Comparison of ENCODE assay signal across 19 cellular contexts in the genomic region with DNA sequence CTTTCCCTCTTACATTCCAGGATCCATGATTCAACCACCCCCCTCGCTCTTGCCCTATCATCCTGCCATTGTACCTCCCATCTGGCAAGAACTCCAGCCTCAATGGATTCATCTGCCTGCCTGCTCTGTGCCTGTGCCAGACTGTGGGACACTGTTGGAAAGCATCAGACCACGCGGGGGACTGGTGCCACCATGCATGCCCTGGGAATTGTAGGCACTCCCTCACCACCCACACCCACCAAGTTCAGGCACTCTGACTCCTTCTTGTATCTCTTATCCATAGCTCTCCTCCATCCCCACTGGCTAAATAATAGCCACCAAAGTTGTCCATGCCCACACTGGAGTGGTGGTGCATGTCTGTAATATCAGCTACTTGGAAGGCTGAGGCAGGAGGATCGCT.
DNase-seq lines count a peak whose midpoint lies in the region; ATAC-seq, FAIRE-seq and TF ChIP-seq lines count a peak whose summit lies in the region.
"Had no signal": no experiment of that assay in that cellular context is flagged by ENCODE, and none has a peak within 500 bp of the region (broad histone marks: within the 10 kb centered on the region; RNA-seq: fewer than 3 reads in every experiment).

No MANE protein-coding gene starts in this region.

- peaks cover 18% of the 10 kb centered on the region for H3K27me3 Mint-ChIP-seq in endodermal cell (ENCODE audit: insufficient read depth)
- H3K27me3 Mint-ChIP-seq in type B pancreatic cell = peaks cover 33% of the 10 kb centered on the region

- ATAC-seq in right lobe of liver = no peak
- no peak for ATAC-seq in HepG2
- no peak for ATAC-seq in omental fat pad (ENCODE audit: low FRiP score)
- ATAC-seq: PC-3 had no signal

- H3K4me3 Mint-ChIP-seq in endodermal cell (no peak overlapping the region), type B pancreatic cell (no peak overlapping the region)

- H2AFZ ChIP-seq in HepG2 (ENCODE audit: low read length) = no peak overlapping the region

- H3K36me3 ChIP-seq in right lobe of liver (no peaks in the 10 kb centered on the region), HepG2 (replicated peaks in 1 of 2; ENCODE audit: control insufficient read depth in 1 of 2, insufficient read depth in 2 of 2, low read length in 2 of 2) (no peaks in the 10 kb centered on the region), endodermal cell (ENCODE audit: control insufficient read depth, insufficient read depth, low read length) (no peaks in the 10 kb centered on the region), testis (ENCODE audit: low read depth, missing control alignments) (no peaks in the 10 kb centered on the region)

- no peak for TF ChIP-seq CTCF in right lobe of liver (IDR thresholded peaks at IDR 0.05)
- TF ChIP-seq CTCF in HepG2 (CRISPR knock-in tag; IDR thresholded peaks at IDR 0.05) = no peak
- TF ChIP-seq CTCF in endodermal cell (conservative IDR thresholded peaks at IDR 0.05) = no peak
- no peak for TF ChIP-seq CTCF in omental fat pad (IDR thresholded peaks at IDR 0.05)
- TF ChIP-seq CTCF in type B pancreatic cell (conservative IDR thresholded peaks at IDR 0.05) = no peak
- no peak for TF ChIP-seq CTCF in testis (IDR thresholded peaks at IDR 0.05)

- no peak overlapping the region for H3K4me2 ChIP-seq in HepG2 (ENCODE audit: low read depth, low read length)

- H3K4me3 ChIP-seq in right lobe of liver = no peak overlapping the region
- no peak overlapping the region for H3K4me3 ChIP-seq in HepG2 (replicated peaks in 1 of 3; ENCODE audit: insufficient read depth in 1 of 3, low read depth in 2 of 3, low read length in 3 of 3)
- no peak overlapping the region for H3K4me3 ChIP-seq in endodermal cell (ENCODE audit: low read length)
- no peak overlapping the region for H3K4me3 ChIP-seq in testis

- no peaks in the 10 kb centered on the region for H4K20me1 ChIP-seq in HepG2 (ENCODE audit: insufficient read depth, low read length)

- no peaks in the 10 kb centered on the region for H3K9me3 ChIP-seq in right lobe of liver
- H3K9me3 ChIP-seq in HepG2 (ENCODE audit: low read length) = no peaks in the 10 kb centered on the region
- H3K9me3 ChIP-seq in endodermal cell (ENCODE audit: control insufficient read depth, low read length) = no peaks in the 10 kb centered on the region
- no peaks in the 10 kb centered on the region for H3K9me3 ChIP-seq in testis

- H3K27ac ChIP-seq in right lobe of liver (no peak overlapping the region), HepG2 (ENCODE audit: extremely low read length, insufficient read depth, low read length) (no peak overlapping the region), endodermal cell (ENCODE audit: low read depth, low read length) (no peak overlapping the region), testis (no peak overlapping the region)
- H3K27ac ChIP-seq: HL-60 had no signal

- H3K4me1 ChIP-seq in right lobe of liver (no peaks in the 10 kb centered on the region), HepG2 (ENCODE audit: insufficient read depth, low read length) (no peaks in the 10 kb centered on the region), endodermal cell (ENCODE audit: control insufficient read depth, insufficient read depth, low read length) (no peaks in the 10 kb centered on the region), testis (no peaks in the 10 kb centered on the region)

- no peak for TF ChIP-seq POLR2A in right lobe of liver (IDR thresholded peaks at IDR 0.05)
- no peak for TF ChIP-seq POLR2A in HepG2 (IDR thresholded peaks at IDR 0.05; ENCODE audit: insufficient read depth in 1 of 2, low read depth in 2 of 2, low read length in 2 of 2)
- TF ChIP-seq POLR2A in testis (IDR thresholded peaks at IDR 0.05) = no peak

- no TSS peak for BruUV-seq in HepG2 (replicated peaks; lab: Mats Ljungman, UMichigan)

- H3K9me3 Mint-ChIP-seq in endodermal cell = no peaks in the 10 kb centered on the region
- H3K9me3 Mint-ChIP-seq in type B pancreatic cell = no peaks in the 10 kb centered on the region

- no peaks in the 10 kb centered on the region for H3K79me2 ChIP-seq in HepG2 (ENCODE audit: insufficient read depth, low read length)

- POLR2A ChIA-PET in HepG2 (lab: Yijun Ruan, JAX) = no interaction called here

- CTCF ChIA-PET in HepG2 (lab: Yijun Ruan, JAX; ENCODE audit: low intra/inter-chr PET ratio, low total read pairs) = no interaction called here

- intact Hi-C loops in right lobe of liver (cut with DNase I) (no loop called here), HepG2 (cut with micrococcal nuclease; ENCODE audit: unreplicated experiment) (no loop called here), testis (cut with DNase I; ENCODE audit: low total_unique reads) (no loop called here)

- in situ Hi-C loops in HepG2 (cut with HindIII; ENCODE audit: extremely low pct_ligation_motif_present, low pct_unique_long_range_greater_than_20kb) = no loop called here

- DNase-seq in right lobe of liver (peak; percentile 1 to 23 (median 21)), HepG2 (ENCODE audit: low spot score) (no peak), endodermal cell (peak; percentile 13), omental fat pad (ENCODE audit: low spot score) (peak; percentile 3), type B pancreatic cell (ENCODE audit: extremely low spot score, unreplicated experiment) (peak; percentile 37), testis (no peak), NCI-H1694 (lab: John Stamatoyannopoulos, UW) (no peak), D341Med (ENCODE audit: low spot score) (no peak)
- DNase-seq: ACHN, C1 segment of cervical spinal cord, DMS79, GOT3, IMR-90, NCI-H1417, NCI-H187 treated with DMSO at 0.1 percent for 48 hours, NCI-H526, PC-3 had no signal

- 77% methylated on average over 4 of the region's 4 CpGs for WGBS in right lobe of liver (ENCODE audit: insufficient coverage, low coverage, low lambda C conversion rate, missing lambda C conversion rate)
- 3% methylated on average over 4 of the region's 4 CpGs for WGBS in HepG2 (ENCODE audit: low lambda C conversion rate)
- WGBS in endodermal cell (ENCODE audit: insufficient coverage in 1 of 2, insufficient read length in 1 of 2), 2 experiments = 90 to 100% methylated on average over 2 to 4 of the region's 4 CpGs
- WGBS in testis, 2 donors = 92 to 94% methylated on average over 4 of the region's 4 CpGs

- TF ChIP-seq EP300 in HepG2 (IDR thresholded peaks at IDR 0.05; ENCODE audit: low read depth in 2 of 2, low read length in 2 of 2) = no peak
- no peak for TF ChIP-seq EP300 in HepG2 (CRISPR knock-in tag; IDR thresholded peaks at IDR 0.05; ENCODE audit: borderline replicate concordance)

- H3K27me3 ChIP-seq in right lobe of liver = no peaks in the 10 kb centered on the region
- H3K27me3 ChIP-seq in HepG2 (ENCODE audit: control insufficient read depth in 1 of 2, insufficient read depth in 2 of 2, low read length in 2 of 2) = peaks cover 0 to 10% of the 10 kb centered on the region in 2 experiments; a peak in 3 of 5 replicates
- no peaks in the 10 kb centered on the region for H3K27me3 ChIP-seq in endodermal cell (ENCODE audit: control insufficient read depth, insufficient read depth, low read length, poor library complexity, severe bottlenecking)
- no peaks in the 10 kb centered on the region for H3K27me3 ChIP-seq in testis

- no peak for TF ChIP-seq RAD21 in HepG2 (CRISPR knock-in tag; IDR thresholded peaks at IDR 0.05)

- FAIRE-seq in HepG2 (lab: Jason Lieb, UNC) = no peak
- FAIRE-seq: GM12892 had no signal

- H3K27ac Mint-ChIP-seq in endodermal cell (no peak overlapping the region), type B pancreatic cell (no peak overlapping the region)

- no peaks in the 10 kb centered on the region for H3K4me1 Mint-ChIP-seq in endodermal cell
- no peaks in the 10 kb centered on the region for H3K4me1 Mint-ChIP-seq in type B pancreatic cell (ENCODE audit: unreplicated experiment)

- no peak overlapping the region for H3K9ac ChIP-seq in HepG2 (ENCODE audit: insufficient read depth, low read depth, low read length)
- H3K9ac ChIP-seq in endodermal cell (ENCODE audit: extremely low read depth, low read length, poor library complexity, severe bottlenecking) = no peak overlapping the region

- no peaks in the 10 kb centered on the region for H3K36me3 Mint-ChIP-seq in endodermal cell (ENCODE audit: low read depth)
- H3K36me3 Mint-ChIP-seq in type B pancreatic cell = no peaks in the 10 kb centered on the region

TF ChIP-seq in HepG2, 621 proteins besides CTCF, POLR2A, EP300 and RAD21 (continues in another document):
- no peak for TF ChIP-seq ZNF562 (CRISPR knock-in tag; IDR thresholded peaks at IDR 0.05; ENCODE audit: borderline replicate concordance)
- TF ChIP-seq TEAD2 (CRISPR knock-in tag; IDR thresholded peaks at IDR 0.05) = no peak
- TF ChIP-seq, protein P1, sequence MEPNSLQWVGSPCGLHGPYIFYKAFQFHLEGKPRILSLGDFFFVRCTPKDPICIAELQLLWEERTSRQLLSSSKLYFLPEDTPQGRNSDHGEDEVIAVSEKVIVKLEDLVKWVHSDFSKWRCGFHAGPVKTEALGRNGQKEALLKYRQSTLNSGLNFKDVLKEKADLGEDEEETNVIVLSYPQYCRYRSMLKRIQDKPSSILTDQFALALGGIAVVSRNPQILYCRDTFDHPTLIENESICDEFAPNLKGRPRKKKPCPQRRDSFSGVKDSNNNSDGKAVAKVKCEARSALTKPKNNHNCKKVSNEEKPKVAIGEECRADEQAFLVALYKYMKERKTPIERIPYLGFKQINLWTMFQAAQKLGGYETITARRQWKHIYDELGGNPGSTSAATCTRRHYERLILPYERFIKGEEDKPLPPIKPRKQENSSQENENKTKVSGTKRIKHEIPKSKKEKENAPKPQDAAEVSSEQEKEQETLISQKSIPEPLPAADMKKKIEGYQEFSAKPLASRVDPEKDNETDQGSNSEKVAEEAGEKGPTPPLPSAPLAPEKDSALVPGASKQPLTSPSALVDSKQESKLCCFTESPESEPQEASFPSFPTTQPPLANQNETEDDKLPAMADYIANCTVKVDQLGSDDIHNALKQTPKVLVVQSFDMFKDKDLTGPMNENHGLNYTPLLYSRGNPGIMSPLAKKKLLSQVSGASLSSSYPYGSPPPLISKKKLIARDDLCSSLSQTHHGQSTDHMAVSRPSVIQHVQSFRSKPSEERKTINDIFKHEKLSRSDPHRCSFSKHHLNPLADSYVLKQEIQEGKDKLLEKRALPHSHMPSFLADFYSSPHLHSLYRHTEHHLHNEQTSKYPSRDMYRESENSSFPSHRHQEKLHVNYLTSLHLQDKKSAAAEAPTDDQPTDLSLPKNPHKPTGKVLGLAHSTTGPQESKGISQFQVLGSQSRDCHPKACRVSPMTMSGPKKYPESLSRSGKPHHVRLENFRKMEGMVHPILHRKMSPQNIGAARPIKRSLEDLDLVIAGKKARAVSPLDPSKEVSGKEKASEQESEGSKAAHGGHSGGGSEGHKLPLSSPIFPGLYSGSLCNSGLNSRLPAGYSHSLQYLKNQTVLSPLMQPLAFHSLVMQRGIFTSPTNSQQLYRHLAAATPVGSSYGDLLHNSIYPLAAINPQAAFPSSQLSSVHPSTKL (CRISPR knock-in tag; IDR thresholded peaks at IDR 0.05) = no peak

Comparison
In these comparisons a context has a peak if more than half of its experiments do, and no peak if none do; other contexts are left out.
1. DNase-seq: peak in right lobe of liver (3 of 3), endodermal cell (single experiment), omental fat pad (single experiment) and type B pancreatic cell (single experiment); none in HepG2 (single experiment), testis (single experiment), NCI-H1694 (single experiment) and D341Med (single experiment).